In genomic region chr10:61951144-61951483, GRCh38 we compare ENCODE assay signal across 18 cellular contexts. TPM values are rescaled to one million over a fixed set of nuclear protein-coding genes. Genes with fewer than 3 reads are reported as not detected.
DNase-seq lines count a peak whose midpoint lies in the region; ATAC-seq and TF ChIP-seq lines count a peak whose summit lies in the region.
"Had no signal": no experiment of that assay in that cellular context is flagged by ENCODE, and none has a peak within 500 bp of the region (broad histone marks: within the 10 kb centered on the region; RNA-seq: fewer than 3 reads in every experiment).

No MANE protein-coding gene starts in this region.

- no peaks in the 10 kb centered on the region for H3K9me3 ChIP-seq in T-helper 17 cell (ENCODE audit: control insufficient read depth, low read length, poor library complexity, severe bottlenecking)

- no peak for ATAC-seq in T-helper 17 cell
- ATAC-seq in memory B cell (ENCODE audit: low read depth) = no peak
- no peak for ATAC-seq in GM18498 (IDR thresholded peaks at IDR 0.05; ENCODE audit: unreplicated experiment)
- no peak for ATAC-seq in HG03139 (IDR thresholded peaks at IDR 0.05; ENCODE audit: unreplicated experiment)

- H3K27me3 Mint-ChIP-seq in T-helper 17 cell (no peaks in the 10 kb centered on the region), memory B cell (no peaks in the 10 kb centered on the region)
- H3K27me3 Mint-ChIP-seq: IgD-negative memory B cell had no signal

- H3K36me3 Mint-ChIP-seq in T-helper 17 cell (ENCODE audit: low read depth) (no peaks in the 10 kb centered on the region), memory B cell (peaks cover 30% of the 10 kb centered on the region)

- TF ChIP-seq CTCF in 22Rv1 (IDR thresholded peaks at IDR 0.05) = no peak

- H3K27ac Mint-ChIP-seq in T-helper 17 cell (peak overlapping the region; percentile 29), memory B cell (peak overlapping the region; percentile 28)

- H3K4me3 Mint-ChIP-seq in T-helper 17 cell = no peak overlapping the region
- H3K4me3 Mint-ChIP-seq in memory B cell = no peak overlapping the region
- H3K4me3 Mint-ChIP-seq: IgD-negative memory B cell had no signal

- H3K9me3 Mint-ChIP-seq in memory B cell = no peaks in the 10 kb centered on the region
- H3K9me3 Mint-ChIP-seq: IgD-negative memory B cell had no signal

- H3K4me1 Mint-ChIP-seq in T-helper 17 cell (peaks cover 14% of the 10 kb centered on the region), memory B cell (peaks cover 22% of the 10 kb centered on the region)

- H3K27ac ChIP-seq in 22Rv1 = peak overlapping the region; percentile 26

- DNase-seq in NCI-H345 (lab: John Stamatoyannopoulos, UW) = peak; percentile 23
- no peak for DNase-seq in T-helper 17 cell
- no peak for DNase-seq in memory B cell (ENCODE audit: low spot score in 2 of 2)
- DNase-seq in foreskin melanocyte = no peak
- DNase-seq in UCSD-AML1 (lab: John Stamatoyannopoulos, UW; ENCODE audit: unreplicated experiment) = no peak
- DNase-seq: C1 segment of cervical spinal cord, DMS153, H7, Kasumi-1, MM.1S, NCI-H1105, NCI-H1930, NCI-H446 treated with DMSO at 0.1 percent for 48 hours, NCI-H82 had no signal

RNA-seq across cellular contexts. Expression of gene ARID5B, which starts 49.6 kb away (rescaled TPM):
- 10 to 100 TPM; 58.2 to 67.6 TPM for total RNA-seq in T-helper 17 cell
